ENCODE assay signal across 13 cellular contexts in genomic region chr7:43430412-43430811, GRCh38.
"Had no signal": no experiment of that assay in that cellular context is flagged by ENCODE, and none has a peak within 500 bp of the region (broad histone marks: within the 10 kb centered on the region; RNA-seq: fewer than 3 reads in every experiment).

No MANE protein-coding gene starts in this region.

- H3K9me3 ChIP-seq: ascending aorta, gastroesophageal sphincter, tibial artery, vagina had no signal

- H3K4me1 ChIP-seq: ascending aorta, gastroesophageal sphincter, neural progenitor cell, tibial artery, vagina had no signal

- DNase-seq: activated CD4-positive, alpha-beta T cell treated with anti-CD3 and anti-CD28 coated beads for 36 hours; activated CD8-positive, alpha-beta memory T cell treated with anti-CD3 and anti-CD28 coated beads, Interleukin-2, amount 50 U/mL, for 48 hours; activated CD8-positive, alpha-beta T cell treated with anti-CD3 and anti-CD28 coated beads, Interleukin-2, amount 10 ng/mL, durations not matched to agents 7 days and 5 days; activated naive CD4-positive, alpha-beta T cell; dorsolateral prefrontal cortex; right cardiac atrium; tibial artery; WERI-Rb-1 had no signal

- H3K27ac ChIP-seq: ascending aorta, dorsolateral prefrontal cortex, gastroesophageal sphincter, neural progenitor cell, tibial artery, vagina, WERI-Rb-1 had no signal

- ATAC-seq: activated CD4-positive, alpha-beta T cell treated with anti-CD3 and anti-CD28 coated beads for 36 hours; activated CD8-positive, alpha-beta T cell treated with anti-CD3 and anti-CD28 coated beads, Interleukin-2, amount 10 ng/mL, durations not matched to agents 7 days and 5 days; gastroesophageal sphincter; right cardiac atrium; stimulated activated effector memory CD8-positive, alpha-beta T cell treated with anti-CD3 and anti-CD28 coated beads, Interleukin-12 subunit alpha, Interleukin-12 subunit beta, amount 100 ng/mL, for 72 hours had no signal

- H3K36me3 ChIP-seq: ascending aorta, gastroesophageal sphincter, neural progenitor cell, tibial artery, vagina, WERI-Rb-1 had no signal

- H3K4me3 ChIP-seq: ascending aorta, dorsolateral prefrontal cortex, gastroesophageal sphincter, neural progenitor cell, tibial artery, vagina had no signal

- H3K27me3 ChIP-seq: ascending aorta, dorsolateral prefrontal cortex, gastroesophageal sphincter, neural progenitor cell, tibial artery, vagina had no signal
